Comparison of ENCODE assay signal across 18 cellular contexts in genomic region chr22:28706845-28707244, GRCh38. TPM values are rescaled to one million over a fixed set of nuclear protein-coding genes. Genes with fewer than 3 reads are reported as not detected.
A peak's percentile ranks its signal among the peaks of the same experiment; 100 is the strongest.
DNase-seq lines count a peak whose midpoint lies in the region; ATAC-seq and TF ChIP-seq lines count a peak whose summit lies in the region.
"Had no signal": no experiment of that assay in that cellular context is flagged by ENCODE, and none has a peak within 500 bp of the region (broad histone marks: within the 10 kb centered on the region; RNA-seq: fewer than 3 reads in every experiment).

No MANE protein-coding gene starts in this region.

- H2AFZ ChIP-seq in OCI-LY1 (ENCODE audit: low read length): no peak overlapping the region

- peak; percentile 33 for DNase-seq in GM12865 (ENCODE audit: low read depth)
- DNase-seq in memory B cell (ENCODE audit: low spot score in 2 of 2): peak in 1 of 2 donors; percentile 19
- no peak for DNase-seq in progenitor cell of endocrine pancreas (ENCODE audit: low spot score, unreplicated experiment)
- no peak for DNase-seq in natural killer cell treated with Interleukin-12 subunit alpha and Interleukin-12 subunit beta and Interleukin-15 and Interleukin-18, amount 100 ng/mL, for 72 hours (ENCODE audit: low spot score)
- no peak for DNase-seq in mesothelial cell of epicardium (ENCODE audit: low spot score in 2 of 2, unreplicated experiment in 2 of 2)
- DNase-seq: CD4-positive, alpha-beta T cell; COR-L47; DND-41; KBM-7; NCI-H1105 treated with DMSO at 0.1 percent for 48 hours; NCI-H1694; NCI-H2081; NCI-H2171 treated with DMSO at 0.1 percent for 48 hours; NCI-H524 treated with DMSO at 0.1 percent for 48 hours; NCI-H82; Right ventricle myocardium superior had no signal

- no peaks in the 10 kb centered on the region for H4K20me1 ChIP-seq in OCI-LY1 (ENCODE audit: insufficient read depth, low read length)

- H3K9me3 ChIP-seq in OCI-LY1 (ENCODE audit: low read length): no peaks in the 10 kb centered on the region

- H3K9me2 ChIP-seq in OCI-LY1 (ENCODE audit: low read depth, low read length): no peaks in the 10 kb centered on the region

- H3F3A ChIP-seq in OCI-LY1 (ENCODE audit: insufficient read depth, low read length): no peaks in the 10 kb centered on the region

- no peak overlapping the region; the same call in 1 of the 2 replicates for H3K4me2 ChIP-seq in OCI-LY1 (ENCODE audit: low read length)

- H3K4me1 Mint-ChIP-seq in memory B cell: peaks cover 9% of the 10 kb centered on the region
- H3K4me1 Mint-ChIP-seq in progenitor cell of endocrine pancreas (ENCODE audit: low read depth): peaks cover 6% of the 10 kb centered on the region
- H3K4me1 Mint-ChIP-seq in natural killer cell treated with Interleukin-12 subunit alpha and Interleukin-12 subunit beta and Interleukin-15 and Interleukin-18, amount 100 ng/mL, for 72 hours (ENCODE audit: low read depth in 2 of 2): peaks cover 16 to 18% of the 10 kb centered on the region in 2 donors
- peaks cover 16% of the 10 kb centered on the region for H3K4me1 Mint-ChIP-seq in mesothelial cell of epicardium

- H3K27me3 Mint-ChIP-seq in memory B cell: no peaks in the 10 kb centered on the region
- no peaks in the 10 kb centered on the region for H3K27me3 Mint-ChIP-seq in progenitor cell of endocrine pancreas
- no peaks in the 10 kb centered on the region for H3K27me3 Mint-ChIP-seq in natural killer cell treated with Interleukin-12 subunit alpha and Interleukin-12 subunit beta and Interleukin-15 and Interleukin-18, amount 100 ng/mL, for 72 hours
- H3K27me3 Mint-ChIP-seq in mesothelial cell of epicardium (ENCODE audit: low read depth): no peaks in the 10 kb centered on the region
- H3K27me3 Mint-ChIP-seq: CD4-positive, alpha-beta T cell had no signal

- no peaks in the 10 kb centered on the region for H3K27me3 ChIP-seq in OCI-LY1 (ENCODE audit: insufficient read depth, low read length)

- H3K36me3 ChIP-seq in OCI-LY1 (ENCODE audit: insufficient read depth, low read length): peaks cover 52% of the 10 kb centered on the region

- H3K27ac Mint-ChIP-seq in memory B cell: no peak overlapping the region
- no peak overlapping the region for H3K27ac Mint-ChIP-seq in progenitor cell of endocrine pancreas
- no peak overlapping the region for H3K27ac Mint-ChIP-seq in natural killer cell treated with Interleukin-12 subunit alpha and Interleukin-12 subunit beta and Interleukin-15 and Interleukin-18, amount 100 ng/mL, for 72 hours
- H3K27ac Mint-ChIP-seq in mesothelial cell of epicardium: no peak overlapping the region
- H3K27ac Mint-ChIP-seq: CD4-positive, alpha-beta T cell had no signal

- ATAC-seq in memory B cell (ENCODE audit: low read depth) (peak; percentile 96), HG03571 (IDR thresholded peaks at IDR 0.05; ENCODE audit: unreplicated experiment) (no peak)
- no peak for ATAC-seq in natural killer cell treated with Interleukin-12 subunit alpha and Interleukin-12 subunit beta and Interleukin-15 and Interleukin-18, amount 100 ng/mL, for 72 hours

- H3K27ac ChIP-seq in OCI-LY1 (ENCODE audit: low read depth, low read length, poor library complexity, severe bottlenecking): peak overlapping the region; percentile 22

- H3K9me3 Mint-ChIP-seq in memory B cell (no peaks in the 10 kb centered on the region), progenitor cell of endocrine pancreas (ENCODE audit: low read depth) (no peaks in the 10 kb centered on the region), mesothelial cell of epicardium (no peaks in the 10 kb centered on the region)
- no peaks in the 10 kb centered on the region for H3K9me3 Mint-ChIP-seq in natural killer cell treated with Interleukin-12 subunit alpha and Interleukin-12 subunit beta and Interleukin-15 and Interleukin-18, amount 100 ng/mL, for 72 hours
- H3K9me3 Mint-ChIP-seq: CD4-positive, alpha-beta T cell had no signal

- H3K4me1 ChIP-seq in OCI-LY1 (ENCODE audit: insufficient read depth, low read length, severe bottlenecking): peaks cover 14% of the 10 kb centered on the region

- H3K4me3 ChIP-seq in GM12865 (ENCODE audit: low read depth, low read length) (no peak overlapping the region), OCI-LY1 (ENCODE audit: low read depth, low read length, poor library complexity, severe bottlenecking) (no peak overlapping the region)

- no peak overlapping the region for H3K9ac ChIP-seq in OCI-LY1 (ENCODE audit: low read length)

- H3K36me3 Mint-ChIP-seq in memory B cell (peaks cover 8% of the 10 kb centered on the region), progenitor cell of endocrine pancreas (ENCODE audit: insufficient read depth) (peaks cover 6% of the 10 kb centered on the region), mesothelial cell of epicardium (peaks cover 17% of the 10 kb centered on the region)
- no peaks in the 10 kb centered on the region for H3K36me3 Mint-ChIP-seq in natural killer cell treated with Interleukin-12 subunit alpha and Interleukin-12 subunit beta and Interleukin-15 and Interleukin-18, amount 100 ng/mL, for 72 hours

- no peak for TF ChIP-seq CTCF in GM12865 (IDR thresholded peaks at IDR 0.05; ENCODE audit: insufficient read depth, low read depth, low read length, missing control alignments)
- TF ChIP-seq CTCF in OCI-LY1 (IDR thresholded peaks at IDR 0.05; ENCODE audit: low read length): no peak
- no peak for TF ChIP-seq CTCF in progenitor cell of endocrine pancreas (IDR thresholded peaks at IDR 0.05; ENCODE audit: unreplicated experiment)
- TF ChIP-seq CTCF in mesothelial cell of epicardium (IDR thresholded peaks at IDR 0.05; ENCODE audit: unreplicated experiment): no peak

- H3K4me3 Mint-ChIP-seq in memory B cell (peak overlapping the region; percentile 45), progenitor cell of endocrine pancreas (ENCODE audit: low read depth) (no peak overlapping the region), mesothelial cell of epicardium (no peak overlapping the region)
- H3K4me3 Mint-ChIP-seq in natural killer cell treated with Interleukin-12 subunit alpha and Interleukin-12 subunit beta and Interleukin-15 and Interleukin-18, amount 100 ng/mL, for 72 hours: no peak overlapping the region
- H3K4me3 Mint-ChIP-seq: CD4-positive, alpha-beta T cell had no signal

- H3K79me2 ChIP-seq in OCI-LY1 (ENCODE audit: insufficient read depth, low read length): no peaks in the 10 kb centered on the region

RNA-seq across cellular contexts. Expression of gene TTC28, which starts 27.2 kb away (rescaled TPM):
- total RNA-seq in progenitor cell of endocrine pancreas (33.3 and 35.2 TPM in 2 replicates), mesothelial cell of epicardium (91.7 to 95.9 TPM (median 92.7 TPM) in 3 replicates)
- 1 to 10 TPM; 5.7 to 6.0 TPM for total RNA-seq in natural killer cell treated with Interleukin-12 subunit alpha and Interleukin-12 subunit beta and Interleukin-15 and Interleukin-18, amount 100 ng/mL, for 72 hours

RNA-seq across cellular contexts. Expression of gene CHEK2, which starts 34.8 kb away (rescaled TPM):
- 24.1 and 25.6 TPM in 2 replicates for total RNA-seq in progenitor cell of endocrine pancreas
- total RNA-seq in natural killer cell treated with Interleukin-12 subunit alpha and Interleukin-12 subunit beta and Interleukin-15 and Interleukin-18, amount 100 ng/mL, for 72 hours: 10 to 100 TPM; 28.1 to 36.2 TPM
- 22.9 to 25.0 TPM (median 24.2 TPM) in 3 replicates for total RNA-seq in mesothelial cell of epicardium

RNA-seq across cellular contexts. Expression of gene HSCB, which starts 35.0 kb away (rescaled TPM):
- total RNA-seq in progenitor cell of endocrine pancreas (15.3 and 18.5 TPM in 2 replicates), mesothelial cell of epicardium (15.0 to 18.7 TPM (median 15.7 TPM) in 3 replicates)
- 10 to 100 TPM; 11.8 to 22.1 TPM for total RNA-seq in natural killer cell treated with Interleukin-12 subunit alpha and Interleukin-12 subunit beta and Interleukin-15 and Interleukin-18, amount 100 ng/mL, for 72 hours
